Comparison of ENCODE assay signal across 27 cellular contexts in the genomic region with DNA sequence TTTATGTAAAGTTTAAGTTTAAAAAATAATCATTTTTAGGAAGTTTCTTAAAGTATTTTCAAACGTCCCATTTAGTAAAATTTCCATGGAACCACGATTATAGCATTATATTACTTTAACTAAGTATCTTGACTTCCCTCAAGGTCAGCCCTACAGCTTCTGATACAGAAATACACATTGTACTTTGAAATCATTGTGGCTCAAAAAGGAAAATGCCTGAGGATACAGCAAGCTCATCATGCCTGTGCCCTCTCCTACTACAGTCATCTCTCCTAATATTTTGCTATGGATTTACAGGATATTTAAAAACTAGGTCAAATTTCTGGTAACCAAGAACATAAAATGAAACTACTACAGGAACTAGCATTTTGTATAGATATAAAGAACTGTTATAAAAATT.
"Had no signal": no experiment of that assay in that cellular context is flagged by ENCODE, and none has a peak within 500 bp of the region (broad histone marks: within the 10 kb centered on the region; RNA-seq: fewer than 3 reads in every experiment).

No MANE protein-coding gene starts in this region.

- H3K4me1 ChIP-seq: gastroesophageal sphincter, lower lobe of right lung, right lobe of liver, suprapubic skin, transverse colon, upper lobe of right lung, uterus had no signal

- ATAC-seq: effector memory CD8-positive, alpha-beta T cell; gastroesophageal sphincter; left lobe of liver; lower lobe of right lung; naive thymus-derived CD8-positive, alpha-beta T cell; right lobe of liver; stimulated activated naive CD8-positive, alpha-beta T cell treated with anti-CD3 and anti-CD28 coated beads, Interleukin-15, amount 100 ng/mL, for 72 hours; upper lobe of right lung had no signal

- H3K36me3 ChIP-seq: lower lobe of right lung, ovary, right lobe of liver, suprapubic skin, transverse colon, upper lobe of right lung, uterus had no signal

- H3K27me3 ChIP-seq: gastroesophageal sphincter, right lobe of liver, suprapubic skin, transverse colon, upper lobe of right lung, uterus had no signal

- H3K27ac ChIP-seq: coronary artery, gastroesophageal sphincter, lower lobe of right lung, ovary, psoas muscle, right lobe of liver, suprapubic skin, transverse colon, upper lobe of right lung, uterus had no signal

- H3K9me3 ChIP-seq: gastroesophageal sphincter, lower lobe of right lung, ovary, psoas muscle, right lobe of liver, suprapubic skin, transverse colon, upper lobe of right lung, uterus had no signal

- H3K4me3 ChIP-seq: coronary artery, gastroesophageal sphincter, lower lobe of right lung, ovary, psoas muscle, right lobe of liver, suprapubic skin, transverse colon, upper lobe of right lung, uterus had no signal

- FAIRE-seq: endometrium, keratinocyte, small intestine had no signal

- DNase-seq: dermis blood vessel endothelial cell; effector memory CD8-positive, alpha-beta T cell; hypothalamus; immature natural killer cell; lower lobe of right lung; naive thymus-derived CD8-positive, alpha-beta T cell; nephron progenitor cell; nucleus accumbens; ovary; posterior cingulate gyrus; psoas muscle; right lobe of liver; small intestine; stimulated activated CD4-positive, alpha-beta T cell treated with anti-CD3 and anti-CD28 coated beads, Interleukin-15, amount 100 ng/mL, for 24 hours; stimulated activated CD4-positive, alpha-beta T cell treated with anti-CD3 and anti-CD28 coated beads, Interleukin-2, amount 100 ng/mL, for 48 hours; stimulated activated CD8-positive, alpha-beta memory T cell treated with anti-CD3 and anti-CD28 coated beads, Interleukin-4, amount 100 ng/mL, for 48 hours; stimulated activated naive CD4-positive, alpha-beta T cell; stimulated activated naive CD8-positive, alpha-beta T cell treated with anti-CD3 and anti-CD28 coated beads, Interleukin-15, amount 100 ng/mL, for 72 hours; transverse colon; upper lobe of right lung; uterus had no signal
